8 cellular contexts compared by ENCODE assay signal in the genomic region with DNA sequence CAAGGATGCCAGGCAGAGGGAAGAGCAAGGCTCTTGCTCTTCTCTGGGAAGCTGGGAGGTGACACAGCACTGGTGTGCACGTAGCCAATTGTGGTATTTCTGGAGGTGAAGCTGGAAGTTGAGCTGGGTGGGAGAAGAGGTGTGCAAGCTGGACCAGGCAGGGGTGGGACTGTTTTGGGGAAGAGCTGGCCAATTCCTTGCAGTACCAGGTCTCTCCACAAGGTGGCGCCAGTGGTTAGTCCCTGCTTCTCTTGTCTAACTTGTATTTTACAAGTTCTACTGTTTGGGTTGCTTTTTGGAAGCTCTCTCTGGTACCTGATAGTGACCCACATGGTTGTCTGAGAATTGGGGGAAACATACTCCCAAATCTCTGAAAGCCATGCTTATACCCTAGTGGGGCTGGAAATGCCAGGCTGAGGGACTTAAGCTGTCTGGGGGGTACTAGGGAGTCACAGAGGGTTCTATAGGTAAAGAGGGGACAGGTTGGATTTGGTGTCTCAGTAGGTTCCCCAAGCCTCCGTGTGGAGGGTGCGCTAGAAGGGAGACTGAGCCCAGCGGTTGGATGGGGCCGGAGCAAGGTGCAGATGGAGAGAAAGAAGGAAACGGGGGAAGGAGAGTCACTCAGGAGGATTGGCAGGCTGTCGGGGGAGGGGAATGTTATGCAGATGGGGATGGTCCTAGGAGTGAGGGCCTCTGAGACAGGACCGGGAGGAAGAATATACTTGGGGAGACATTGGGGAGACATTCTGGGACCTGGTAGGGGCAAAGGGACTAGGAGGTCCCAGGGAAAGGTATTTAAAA. TPM values are rescaled to one million over a fixed set of nuclear protein-coding genes. Genes with fewer than 3 reads are reported as not detected.
A peak's percentile ranks its signal among the peaks of the same experiment; 100 is the strongest.
DNase-seq lines count a peak whose midpoint lies in the region; ATAC-seq and TF ChIP-seq lines count a peak whose summit lies in the region.

No MANE protein-coding gene starts in this region.

- DNase-seq in AG08396 (ENCODE audit: low spot score) (peak; percentile 85), GM13976 (ENCODE audit: low spot score) (peak; percentile 79), OCI-M1 (lab: John Stamatoyannopoulos, UW) (peak; percentile 81), progenitor cell of endocrine pancreas (ENCODE audit: low spot score, unreplicated experiment) (peak; percentile 61)
- DNase-seq in activated T-helper 9 cell treated with anti-CD3 and anti-CD28 coated beads, Interleukin-2, amount 50 U/mL, for 16 hours (ENCODE audit: low read depth): peak; percentile 57

- no peak for TF ChIP-seq EP300 in gastroesophageal sphincter (IDR thresholded peaks at IDR 0.05)

- H3K9me3 Mint-ChIP-seq in progenitor cell of endocrine pancreas (ENCODE audit: low read depth): no peaks in the 10 kb centered on the region

- in situ Hi-C loops in GM13976 (cut with MboI; ENCODE audit: low sequenced_read_pairs, unreplicated experiment): no loop called here

- H3K36me3 Mint-ChIP-seq in progenitor cell of endocrine pancreas (ENCODE audit: insufficient read depth): no peaks in the 10 kb centered on the region

- peaks cover 0 to 38% (median 26%) of the 10 kb centered on the region in 3 donors for H3K4me1 ChIP-seq in gastroesophageal sphincter

- H3K9me3 ChIP-seq in gastroesophageal sphincter: no peaks in the 10 kb centered on the region

- no peaks in the 10 kb centered on the region for H3K36me3 ChIP-seq in gastroesophageal sphincter

- H3K4me3 Mint-ChIP-seq in progenitor cell of endocrine pancreas (ENCODE audit: low read depth): peak overlapping the region; percentile 10

- no peak for TF ChIP-seq POLR2A in gastroesophageal sphincter (IDR thresholded peaks at IDR 0.05)

- 43 to 60% methylated on average over 6 to 9 of the region's 9 CpGs for WGBS in gastroesophageal sphincter (ENCODE audit: low coverage in 1 of 2), 2 donors

- peak overlapping the region; percentile 67 for H3K27ac Mint-ChIP-seq in progenitor cell of endocrine pancreas

- H3K4me1 Mint-ChIP-seq in progenitor cell of endocrine pancreas (ENCODE audit: low read depth): peaks cover 36% of the 10 kb centered on the region

- TF ChIP-seq CTCF in GM13976 (IDR thresholded peaks at IDR 0.05; ENCODE audit: borderline replicate concordance, control extremely low read depth, extremely low read depth, insufficient read depth, missing control alignments) (peak; percentile 88), gastroesophageal sphincter (IDR thresholded peaks at IDR 0.05) (peak in 3 of 4 experiments; percentile 77 to 92 (median 83)), progenitor cell of endocrine pancreas (IDR thresholded peaks at IDR 0.05; ENCODE audit: unreplicated experiment) (peak; percentile 96)

- H3K27me3 ChIP-seq in gastroesophageal sphincter: peaks cover 37% of the 10 kb centered on the region

- no peaks in the 10 kb centered on the region for H3K27me3 Mint-ChIP-seq in progenitor cell of endocrine pancreas

- H3K4me3 ChIP-seq in gastroesophageal sphincter: no peak overlapping the region

- no peak overlapping the region for H3K27ac ChIP-seq in gastroesophageal sphincter

- ATAC-seq in gastroesophageal sphincter (no peak), HG03135 (IDR thresholded peaks at IDR 0.05; ENCODE audit: unreplicated experiment) (no peak), HG02885 (IDR thresholded peaks at IDR 0.05; ENCODE audit: poor library complexity, unreplicated experiment) (no peak)

RNA-seq across cellular contexts. Expression of a gene that starts 3.0 kb away (rescaled TPM):
- total RNA-seq in gastroesophageal sphincter (1 to 10 TPM in 1 of 4 donors, under 1 TPM in 2, not detected in 1; 0.17 to 1.2 (median 0.27) TPM), progenitor cell of endocrine pancreas (70.5 and 71.5 TPM in 2 replicates)

RNA-seq across cellular contexts. Expression of a gene that starts 14.2 kb away (rescaled TPM):
- 10 to 100 TPM in 2 of 4 donors, 1 to 10 TPM in 2; 5.3 to 13.2 (median 9.5) TPM for total RNA-seq in gastroesophageal sphincter
- 1.7 and 1.8 TPM in 2 replicates for total RNA-seq in progenitor cell of endocrine pancreas

RNA-seq across cellular contexts. Expression of a gene that starts 44.4 kb away (rescaled TPM):
- total RNA-seq in gastroesophageal sphincter (10 to 100 TPM; 22.0 to 40.0 (median 35.9) TPM), progenitor cell of endocrine pancreas (111 and 118 TPM in 2 replicates)

Comparison
In these comparisons a context has a peak if more than half of its experiments do, and no peak if none do; other contexts are left out.
1. RNA of a gene that starts 3.0 kb away (total RNA-seq): 70.5 to 71.5 TPM in progenitor cell of endocrine pancreas; 0.17 to 1.2 TPM in gastroesophageal sphincter; every median in the first group is over 10 times any median in the second.
2. Peak in every context shown above with its lines, with median percentiles within 50 percentile points of each other: DNase-seq and CTCF ChIP-seq.